1 cellular context compared by ENCODE assay signal in the genomic region with DNA sequence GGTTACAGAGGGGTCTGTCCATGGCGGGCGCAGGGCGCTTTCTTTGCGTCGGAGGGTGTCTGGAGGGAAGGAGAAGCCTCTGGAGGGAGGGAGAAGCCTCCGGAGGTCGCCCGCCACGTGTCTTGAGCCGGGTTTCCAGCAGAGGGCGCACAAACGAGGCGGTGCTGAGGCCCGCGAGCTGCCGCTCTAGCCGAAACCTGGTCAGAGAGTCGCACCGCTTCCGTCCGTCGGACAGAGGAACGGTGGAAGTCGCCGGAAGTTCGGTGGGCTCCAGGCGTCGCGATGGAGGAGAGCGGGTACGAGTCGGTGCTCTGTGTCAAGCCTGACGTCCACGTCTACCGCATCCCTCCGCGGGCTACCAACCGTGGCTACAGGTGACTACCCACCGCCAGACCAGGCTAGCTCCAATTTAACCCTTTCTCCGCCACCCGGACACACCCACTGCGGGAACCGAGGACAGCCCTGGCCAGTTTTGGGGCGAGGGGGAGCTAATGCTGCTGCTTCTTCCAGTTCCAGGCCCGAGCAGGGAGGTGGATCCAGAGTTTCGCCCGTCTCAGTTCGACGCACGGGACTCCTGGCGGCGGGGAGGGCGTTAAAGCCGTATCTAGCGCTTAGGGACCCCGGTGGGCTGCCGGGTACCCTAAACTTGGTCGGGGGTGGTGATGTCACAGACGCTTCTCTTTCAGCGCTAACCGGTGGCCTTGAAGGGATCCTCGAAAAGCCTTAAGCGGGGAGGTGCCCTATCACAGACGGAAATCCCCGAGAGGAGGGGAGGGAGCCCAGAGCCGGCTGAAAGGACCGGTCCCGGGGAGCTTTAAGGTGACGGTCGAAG.
TF ChIP-seq lines count a peak whose summit lies in the region.

A gene with protein sequence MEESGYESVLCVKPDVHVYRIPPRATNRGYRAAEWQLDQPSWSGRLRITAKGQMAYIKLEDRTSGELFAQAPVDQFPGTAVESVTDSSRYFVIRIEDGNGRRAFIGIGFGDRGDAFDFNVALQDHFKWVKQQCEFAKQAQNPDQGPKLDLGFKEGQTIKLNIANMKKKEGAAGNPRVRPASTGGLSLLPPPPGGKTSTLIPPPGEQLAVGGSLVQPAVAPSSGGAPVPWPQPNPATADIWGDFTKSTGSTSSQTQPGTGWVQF (plus strand): TSS at position 245 of the 832 bp plus-strand sequence. CDS start 38 bp downstream, at position 283.

TF ChIP-seq in K562, 482 proteins besides CTCF, POLR2A, EP300 and RAD21 (continued from another document and continues in another):
- TF ChIP-seq, protein P1, sequence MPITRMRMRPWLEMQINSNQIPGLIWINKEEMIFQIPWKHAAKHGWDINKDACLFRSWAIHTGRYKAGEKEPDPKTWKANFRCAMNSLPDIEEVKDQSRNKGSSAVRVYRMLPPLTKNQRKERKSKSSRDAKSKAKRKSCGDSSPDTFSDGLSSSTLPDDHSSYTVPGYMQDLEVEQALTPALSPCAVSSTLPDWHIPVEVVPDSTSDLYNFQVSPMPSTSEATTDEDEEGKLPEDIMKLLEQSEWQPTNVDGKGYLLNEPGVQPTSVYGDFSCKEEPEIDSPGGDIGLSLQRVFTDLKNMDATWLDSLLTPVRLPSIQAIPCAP (CRISPR knock-in tag; IDR thresholded peaks at IDR 0.05; ENCODE audit: borderline replicate concordance): no peak
- TF ChIP-seq, protein P2, sequence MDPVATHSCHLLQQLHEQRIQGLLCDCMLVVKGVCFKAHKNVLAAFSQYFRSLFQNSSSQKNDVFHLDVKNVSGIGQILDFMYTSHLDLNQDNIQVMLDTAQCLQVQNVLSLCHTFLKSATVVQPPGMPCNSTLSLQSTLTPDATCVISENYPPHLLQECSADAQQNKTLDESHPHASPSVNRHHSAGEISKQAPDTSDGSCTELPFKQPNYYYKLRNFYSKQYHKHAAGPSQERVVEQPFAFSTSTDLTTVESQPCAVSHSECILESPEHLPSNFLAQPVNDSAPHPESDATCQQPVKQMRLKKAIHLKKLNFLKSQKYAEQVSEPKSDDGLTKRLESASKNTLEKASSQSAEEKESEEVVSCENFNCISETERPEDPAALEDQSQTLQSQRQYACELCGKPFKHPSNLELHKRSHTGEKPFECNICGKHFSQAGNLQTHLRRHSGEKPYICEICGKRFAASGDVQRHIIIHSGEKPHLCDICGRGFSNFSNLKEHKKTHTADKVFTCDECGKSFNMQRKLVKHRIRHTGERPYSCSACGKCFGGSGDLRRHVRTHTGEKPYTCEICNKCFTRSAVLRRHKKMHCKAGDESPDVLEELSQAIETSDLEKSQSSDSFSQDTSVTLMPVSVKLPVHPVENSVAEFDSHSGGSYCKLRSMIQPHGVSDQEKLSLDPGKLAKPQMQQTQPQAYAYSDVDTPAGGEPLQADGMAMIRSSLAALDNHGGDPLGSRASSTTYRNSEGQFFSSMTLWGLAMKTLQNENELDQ (CRISPR knock-in tag; IDR thresholded peaks at IDR 0.05; ENCODE audit: borderline replicate concordance): no peak
- TF ChIP-seq ZNF263 (CRISPR knock-in tag; IDR thresholded peaks at IDR 0.05; ENCODE audit: borderline replicate concordance) (peak; percentile 54; the same call in 1 of the 2 replicates), SMARCE1 (IDR thresholded peaks at IDR 0.05) (peak; percentile 65; the same call in 1 of the 2 replicates), BHLHE40 (IDR thresholded peaks at IDR 0.05; ENCODE audit: low read length) (peak; percentile 65), RBFOX2 (IDR thresholded peaks at IDR 0.05; ENCODE audit: low read depth, low read length) (peak; percentile 97), HDAC3 (IDR thresholded peaks at IDR 0.05; ENCODE audit: borderline replicate concordance, partially characterized antibody) (no peak), ZNF583 (CRISPR knock-in tag; IDR thresholded peaks at IDR 0.05) (no peak), ZNF347 (CRISPR knock-in tag; IDR thresholded peaks at IDR 0.05; ENCODE audit: low read depth) (no peak), SIX5 (IDR thresholded peaks at IDR 0.05; ENCODE audit: borderline replicate concordance in 1 of 2, insufficient read depth in 1 of 2, low read depth in 1 of 2, low read length in 2 of 2) (peak in 1 of 2 experiments; percentile 32; a peak in 2 of 4 replicates), SMARCB1 (IDR thresholded peaks at IDR 0.05; ENCODE audit: insufficient read length, low read depth) (peak; percentile 49), GTF2F1 (IDR thresholded peaks at IDR 0.05; ENCODE audit: low read depth, low read length) (peak; percentile 92), THRA (IDR thresholded peaks at IDR 0.05) (no peak), ZNF445 (CRISPR knock-in tag; IDR thresholded peaks at IDR 0.05; ENCODE audit: low read depth) (no peak), NCOA2 (IDR thresholded peaks at IDR 0.05; ENCODE audit: partially characterized antibody in 2 of 2) (no peak), ZNF77 (CRISPR knock-in tag; IDR thresholded peaks at IDR 0.05) (no peak), TBL1XR1 (IDR thresholded peaks at IDR 0.05; ENCODE audit: low read length in 2 of 2) (peak; percentile 64 to 88), ZNF444 (CRISPR knock-in tag; IDR thresholded peaks at IDR 0.05) (no peak), HIVEP1 (CRISPR knock-in tag; IDR thresholded peaks at IDR 0.05) (no peak), HCFC1 (IDR thresholded peaks at IDR 0.05; ENCODE audit: low read depth, low read length) (peak; percentile 83), ELF4 (CRISPR knock-in tag; IDR thresholded peaks at IDR 0.05) (peak; percentile 29; the same call in 1 of the 2 replicates), NRF1 (conservative IDR thresholded peaks at IDR 0.05 in 1 of 2, IDR thresholded peaks at IDR 0.05 in 1 of 2) (peak; percentile 53 to 57), NFXL1 (CRISPR knock-in tag; IDR thresholded peaks at IDR 0.05) (no peak), ILF3 (IDR thresholded peaks at IDR 0.05; ENCODE audit: borderline replicate concordance) (no peak; the same call in 1 of the 2 replicates), ZC3H4 (CRISPR knock-in tag; IDR thresholded peaks at IDR 0.05; ENCODE audit: borderline replicate concordance) (peak; percentile 72; the same call in 1 of the 2 replicates), RAD51 (IDR thresholded peaks at IDR 0.05; ENCODE audit: borderline replicate concordance, low read depth) (peak; percentile 66; the same call in 1 of the 2 replicates), ETV5 (CRISPR knock-in tag; IDR thresholded peaks at IDR 0.05; ENCODE audit: low read depth) (peak; percentile 98), TFAP4 (CRISPR knock-in tag; IDR thresholded peaks at IDR 0.05; ENCODE audit: borderline replicate concordance) (peak; percentile 91), COPS2 (conservative IDR thresholded peaks at IDR 0.05) (no peak), FOXM1 (IDR thresholded peaks at IDR 0.05; ENCODE audit: low read depth) (no peak; the same call in 1 of the 2 replicates), FOXM1 (CRISPR knock-in tag; IDR thresholded peaks at IDR 0.05; ENCODE audit: low read depth) (peak; percentile 71; the same call in 1 of the 2 replicates), RFX7 (CRISPR knock-in tag; IDR thresholded peaks at IDR 0.05) (no peak), NR2C1 (IDR thresholded peaks at IDR 0.05) (peak; percentile 69; the same call in 1 of the 2 replicates), NR2C1 (tag; IDR thresholded peaks at IDR 0.05) (peak; percentile 65), ZBTB2 (IDR thresholded peaks at IDR 0.05) (no peak; the same call in 1 of the 2 replicates), NCOA4 (IDR thresholded peaks at IDR 0.05; ENCODE audit: partially characterized antibody) (no peak), SRSF3 (IDR thresholded peaks at IDR 0.05; ENCODE audit: insufficient read depth, low read length) (no peak), ZNF253 (CRISPR knock-in tag; conservative IDR thresholded peaks at IDR 0.05) (no peak)
- TF ChIP-seq, protein P3, sequence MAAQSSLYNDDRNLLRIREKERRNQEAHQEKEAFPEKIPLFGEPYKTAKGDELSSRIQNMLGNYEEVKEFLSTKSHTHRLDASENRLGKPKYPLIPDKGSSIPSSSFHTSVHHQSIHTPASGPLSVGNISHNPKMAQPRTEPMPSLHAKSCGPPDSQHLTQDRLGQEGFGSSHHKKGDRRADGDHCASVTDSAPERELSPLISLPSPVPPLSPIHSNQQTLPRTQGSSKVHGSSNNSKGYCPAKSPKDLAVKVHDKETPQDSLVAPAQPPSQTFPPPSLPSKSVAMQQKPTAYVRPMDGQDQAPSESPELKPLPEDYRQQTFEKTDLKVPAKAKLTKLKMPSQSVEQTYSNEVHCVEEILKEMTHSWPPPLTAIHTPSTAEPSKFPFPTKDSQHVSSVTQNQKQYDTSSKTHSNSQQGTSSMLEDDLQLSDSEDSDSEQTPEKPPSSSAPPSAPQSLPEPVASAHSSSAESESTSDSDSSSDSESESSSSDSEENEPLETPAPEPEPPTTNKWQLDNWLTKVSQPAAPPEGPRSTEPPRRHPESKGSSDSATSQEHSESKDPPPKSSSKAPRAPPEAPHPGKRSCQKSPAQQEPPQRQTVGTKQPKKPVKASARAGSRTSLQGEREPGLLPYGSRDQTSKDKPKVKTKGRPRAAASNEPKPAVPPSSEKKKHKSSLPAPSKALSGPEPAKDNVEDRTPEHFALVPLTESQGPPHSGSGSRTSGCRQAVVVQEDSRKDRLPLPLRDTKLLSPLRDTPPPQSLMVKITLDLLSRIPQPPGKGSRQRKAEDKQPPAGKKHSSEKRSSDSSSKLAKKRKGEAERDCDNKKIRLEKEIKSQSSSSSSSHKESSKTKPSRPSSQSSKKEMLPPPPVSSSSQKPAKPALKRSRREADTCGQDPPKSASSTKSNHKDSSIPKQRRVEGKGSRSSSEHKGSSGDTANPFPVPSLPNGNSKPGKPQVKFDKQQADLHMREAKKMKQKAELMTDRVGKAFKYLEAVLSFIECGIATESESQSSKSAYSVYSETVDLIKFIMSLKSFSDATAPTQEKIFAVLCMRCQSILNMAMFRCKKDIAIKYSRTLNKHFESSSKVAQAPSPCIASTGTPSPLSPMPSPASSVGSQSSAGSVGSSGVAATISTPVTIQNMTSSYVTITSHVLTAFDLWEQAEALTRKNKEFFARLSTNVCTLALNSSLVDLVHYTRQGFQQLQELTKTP (IDR thresholded peaks at IDR 0.05; ENCODE audit: low read depth in 1 of 2, partially characterized antibody in 2 of 2): peak in 1 of 2 experiments; percentile 42
- TF ChIP-seq, protein P4, sequence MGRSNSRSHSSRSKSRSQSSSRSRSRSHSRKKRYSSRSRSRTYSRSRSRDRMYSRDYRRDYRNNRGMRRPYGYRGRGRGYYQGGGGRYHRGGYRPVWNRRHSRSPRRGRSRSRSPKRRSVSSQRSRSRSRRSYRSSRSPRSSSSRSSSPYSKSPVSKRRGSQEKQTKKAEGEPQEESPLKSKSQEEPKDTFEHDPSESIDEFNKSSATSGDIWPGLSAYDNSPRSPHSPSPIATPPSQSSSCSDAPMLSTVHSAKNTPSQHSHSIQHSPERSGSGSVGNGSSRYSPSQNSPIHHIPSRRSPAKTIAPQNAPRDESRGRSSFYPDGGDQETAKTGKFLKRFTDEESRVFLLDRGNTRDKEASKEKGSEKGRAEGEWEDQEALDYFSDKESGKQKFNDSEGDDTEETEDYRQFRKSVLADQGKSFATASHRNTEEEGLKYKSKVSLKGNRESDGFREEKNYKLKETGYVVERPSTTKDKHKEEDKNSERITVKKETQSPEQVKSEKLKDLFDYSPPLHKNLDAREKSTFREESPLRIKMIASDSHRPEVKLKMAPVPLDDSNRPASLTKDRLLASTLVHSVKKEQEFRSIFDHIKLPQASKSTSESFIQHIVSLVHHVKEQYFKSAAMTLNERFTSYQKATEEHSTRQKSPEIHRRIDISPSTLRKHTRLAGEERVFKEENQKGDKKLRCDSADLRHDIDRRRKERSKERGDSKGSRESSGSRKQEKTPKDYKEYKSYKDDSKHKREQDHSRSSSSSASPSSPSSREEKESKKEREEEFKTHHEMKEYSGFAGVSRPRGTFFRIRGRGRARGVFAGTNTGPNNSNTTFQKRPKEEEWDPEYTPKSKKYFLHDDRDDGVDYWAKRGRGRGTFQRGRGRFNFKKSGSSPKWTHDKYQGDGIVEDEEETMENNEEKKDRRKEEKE (IDR thresholded peaks at IDR 0.05; ENCODE audit: borderline replicate concordance in 1 of 2, control insufficient read depth in 1 of 2, low read depth in 2 of 2, low read length in 1 of 2): peak in 1 of 2 experiments; percentile 85; a peak in 1 of 4 replicates
- TF ChIP-seq, protein P5, sequence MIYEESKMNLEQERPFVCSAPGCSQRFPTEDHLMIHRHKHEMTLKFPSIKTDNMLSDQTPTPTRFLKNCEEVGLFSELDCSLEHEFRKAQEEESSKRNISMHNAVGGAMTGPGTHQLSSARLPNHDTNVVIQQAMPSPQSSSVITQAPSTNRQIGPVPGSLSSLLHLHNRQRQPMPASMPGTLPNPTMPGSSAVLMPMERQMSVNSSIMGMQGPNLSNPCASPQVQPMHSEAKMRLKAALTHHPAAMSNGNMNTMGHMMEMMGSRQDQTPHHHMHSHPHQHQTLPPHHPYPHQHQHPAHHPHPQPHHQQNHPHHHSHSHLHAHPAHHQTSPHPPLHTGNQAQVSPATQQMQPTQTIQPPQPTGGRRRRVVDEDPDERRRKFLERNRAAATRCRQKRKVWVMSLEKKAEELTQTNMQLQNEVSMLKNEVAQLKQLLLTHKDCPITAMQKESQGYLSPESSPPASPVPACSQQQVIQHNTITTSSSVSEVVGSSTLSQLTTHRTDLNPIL (CRISPR knock-in tag; IDR thresholded peaks at IDR 0.05): no peak
